14 cellular contexts compared by ENCODE assay signal in genomic region chr10:48603421-48604038, GRCh38. TPM values are rescaled to one million over a fixed set of nuclear protein-coding genes. Genes with fewer than 3 reads are reported as not detected.
DNase-seq lines count a peak whose midpoint lies in the region; ATAC-seq, FAIRE-seq and TF ChIP-seq lines count a peak whose summit lies in the region.
"Had no signal": no experiment of that assay in that cellular context is flagged by ENCODE, and none has a peak within 500 bp of the region (broad histone marks: within the 10 kb centered on the region; RNA-seq: fewer than 3 reads in every experiment).

No MANE protein-coding gene starts in this region.

- no peak for TF ChIP-seq POLR2A in endothelial cell of umbilical vein (IDR thresholded peaks at IDR 0.05; ENCODE audit: low read depth, low read length)

- peak; percentile 75 for FAIRE-seq in endothelial cell of umbilical vein (lab: Jason Lieb, UNC)

- H4K20me1 ChIP-seq in endothelial cell of umbilical vein (replicated peaks; ENCODE audit: control insufficient read depth, extremely low read depth, insufficient read depth, low read length), result no peaks in the 10 kb centered on the region

- dilution Hi-C loops in endothelial cell of umbilical vein (cut with MboI; ENCODE audit: extremely low pct_ligation_motif_present, low sequenced_read_pairs), result no loop called here

- TF ChIP-seq CTCF in endothelial cell of umbilical vein (IDR thresholded peaks at IDR 0.05; ENCODE audit: extremely low read depth in 1 of 2, insufficient read depth in 1 of 2, low read depth in 1 of 2, low read length in 2 of 2), result no peak
- TF ChIP-seq CTCF in BE2C (IDR thresholded peaks at IDR 0.05; ENCODE audit: low read depth, low read length), result no peak

- H3K9ac ChIP-seq in endothelial cell of umbilical vein (replicated peaks; ENCODE audit: extremely low read depth, insufficient read depth, low read length), result peak overlapping the region; percentile 74

- peak overlapping the region; percentile 92 for H3K4me2 ChIP-seq in endothelial cell of umbilical vein (ENCODE audit: insufficient read depth, low read length)

- DNase-seq in NCI-H2107 treated with DMSO at 0.1 percent for 48 hours (lab: John Stamatoyannopoulos, UW; ENCODE audit: unreplicated experiment) (peak; percentile 4), NCI-H2107 (lab: John Stamatoyannopoulos, UW) (no peak), NCI-H345 treated with DMSO at 0.1 percent for 48 hours (lab: John Stamatoyannopoulos, UW; ENCODE audit: unreplicated experiment) (peak; percentile 56), endothelial cell of umbilical vein (ENCODE audit: low read depth, low spot score) (no peak), skeletal muscle cell (ENCODE audit: low read depth) (no peak), BE2C (no peak)
- no peak for DNase-seq in naive thymus-derived CD4-positive, alpha-beta T cell
- no peak for DNase-seq in activated CD4-positive, alpha-beta T cell treated with anti-CD3 and anti-CD28 coated beads, Interleukin-2, amount 50 U/mL, for 4 hours
- DNase-seq: 8988T, DMS79, NCI-H1694 had no signal

- intact Hi-C loops in endothelial cell of umbilical vein (cut with micrococcal nuclease), result loop anchor here (2.0 kb wide), 1 partner anchor 15 kb away; no protein-coding TSS in a partner anchor
- intact Hi-C loops in naive thymus-derived CD4-positive, alpha-beta T cell (cut with micrococcal nuclease), result no loop called here

- POLR2A ChIA-PET in endothelial cell of umbilical vein (lab: Charles Lee), result no interaction called here
- POLR2A ChIA-PET in naive thymus-derived CD4-positive, alpha-beta T cell (lab: Charles Lee), result no interaction called here

- H3K9me3 Mint-ChIP-seq in naive thymus-derived CD4-positive, alpha-beta T cell, result no peaks in the 10 kb centered on the region
- H3K9me3 Mint-ChIP-seq: stimulated activated naive CD8-positive, alpha-beta T cell treated with anti-CD3 and anti-CD28 coated beads, Interleukin-15, Interleukin-2, amounts not matched to agents 100 ng/mL and 50 ng/mL, for 24 hours had no signal

- H3K4me1 ChIP-seq in endothelial cell of umbilical vein (ENCODE audit: control insufficient read depth, extremely low read depth, insufficient read depth, low read length) (peaks cover 66% of the 10 kb centered on the region), BE2C (no peaks in the 10 kb centered on the region)
- H3K4me1 ChIP-seq in naive thymus-derived CD4-positive, alpha-beta T cell (ENCODE audit: control insufficient read depth in 2 of 2, insufficient read depth in 2 of 2, low read length in 2 of 2), result no peaks in the 10 kb centered on the region

- no peaks in the 10 kb centered on the region for H3K9me1 ChIP-seq in endothelial cell of umbilical vein (replicated peaks; ENCODE audit: control insufficient read depth, extremely low read depth, insufficient read depth, low read length)

- H3K4me1 Mint-ChIP-seq in naive thymus-derived CD4-positive, alpha-beta T cell, result peaks cover 0 to 6% (median 5%) of the 10 kb centered on the region in 7 donors

- H3K27me3 Mint-ChIP-seq in naive thymus-derived CD4-positive, alpha-beta T cell, result peaks cover 27 to 54% (median 32%) of the 10 kb centered on the region in 5 donors

- H3K4me3 ChIP-seq in endothelial cell of umbilical vein (replicated peaks in 1 of 3; ENCODE audit: insufficient read depth in 1 of 3, low read depth in 1 of 3, low read length in 3 of 3) (peak overlapping the region; percentile 51 to 88 (median 79)), skeletal muscle cell (ENCODE audit: low read depth, low read length) (peak overlapping the region; percentile 85), BE2C (ENCODE audit: low read depth, low read length) (no peak overlapping the region)
- H3K4me3 ChIP-seq in naive thymus-derived CD4-positive, alpha-beta T cell (ENCODE audit: low read length), result no peak overlapping the region

- peaks cover 69% of the 10 kb centered on the region for H3K79me2 ChIP-seq in endothelial cell of umbilical vein (ENCODE audit: control insufficient read depth, insufficient read depth, low read length)

- no TSS peak for BruUV-seq in endothelial cell of umbilical vein (replicated peaks; lab: Mats Ljungman, UMichigan)

- peak overlapping the region; percentile 62 for H3K27ac ChIP-seq in endothelial cell of umbilical vein (ENCODE audit: insufficient read depth, low read depth, low read length)
- H3K27ac ChIP-seq in naive thymus-derived CD4-positive, alpha-beta T cell (ENCODE audit: low read depth, low read length), result no peak overlapping the region
- H3K27ac ChIP-seq: adrenal gland had no signal

- H3K36me3 Mint-ChIP-seq in naive thymus-derived CD4-positive, alpha-beta T cell, result no peaks in the 10 kb centered on the region

- no peak overlapping the region for H3K4me3 Mint-ChIP-seq in naive thymus-derived CD4-positive, alpha-beta T cell
- H3K4me3 Mint-ChIP-seq: stimulated activated naive CD8-positive, alpha-beta T cell treated with anti-CD3 and anti-CD28 coated beads, Interleukin-15, Interleukin-2, amounts not matched to agents 100 ng/mL and 50 ng/mL, for 24 hours had no signal

- H3K36me3 ChIP-seq in endothelial cell of umbilical vein (ENCODE audit: control insufficient read depth in 2 of 2, extremely low read depth in 1 of 2, insufficient read depth in 2 of 2, low read length in 2 of 2) (no peaks in the 10 kb centered on the region), BE2C (no peaks in the 10 kb centered on the region)
- no peaks in the 10 kb centered on the region for H3K36me3 ChIP-seq in naive thymus-derived CD4-positive, alpha-beta T cell (ENCODE audit: control insufficient read depth in 2 of 3, insufficient read depth in 3 of 3, low read length in 3 of 3)
- H3K36me3 ChIP-seq: adrenal gland had no signal

- H2AFZ ChIP-seq in endothelial cell of umbilical vein (ENCODE audit: low read depth, low read length), result no peak overlapping the region

- ATAC-seq in naive thymus-derived CD4-positive, alpha-beta T cell, result no peak

- no peaks in the 10 kb centered on the region for H3K27me3 ChIP-seq in endothelial cell of umbilical vein (ENCODE audit: control insufficient read depth in 2 of 2, insufficient read depth in 2 of 2, low read length in 2 of 2)
- H3K27me3 ChIP-seq in naive thymus-derived CD4-positive, alpha-beta T cell (ENCODE audit: control insufficient read depth in 2 of 2, insufficient read depth in 2 of 2, low read length in 2 of 2), result no peaks in the 10 kb centered on the region
- peaks cover 5% of the 10 kb centered on the region; the same call in 1 of the 2 replicates for H3K27me3 ChIP-seq in BE2C
- H3K27me3 ChIP-seq: adrenal gland had no signal

- no peak overlapping the region for H3K27ac Mint-ChIP-seq in naive thymus-derived CD4-positive, alpha-beta T cell
- H3K27ac Mint-ChIP-seq: stimulated activated naive CD8-positive, alpha-beta T cell treated with anti-CD3 and anti-CD28 coated beads, Interleukin-15, Interleukin-2, amounts not matched to agents 100 ng/mL and 50 ng/mL, for 24 hours had no signal

- H3K9me3 ChIP-seq in endothelial cell of umbilical vein (replicated peaks; ENCODE audit: control insufficient read depth, insufficient read depth, low read length) (no peaks in the 10 kb centered on the region), BE2C (no peaks in the 10 kb centered on the region)
- no peaks in the 10 kb centered on the region for H3K9me3 ChIP-seq in naive thymus-derived CD4-positive, alpha-beta T cell (ENCODE audit: control insufficient read depth in 2 of 3, low read length in 3 of 3)
- H3K9me3 ChIP-seq: adrenal gland had no signal

- CTCF ChIA-PET in endothelial cell of umbilical vein (lab: Charles Lee), result interaction anchor here (0.6 to 9.1 kb wide), 8 partner anchors 8 to 241 kb away, joined by 3 to 251 read pairs (median 4); no protein-coding TSS in a partner anchor
- CTCF ChIA-PET in naive thymus-derived CD4-positive, alpha-beta T cell (lab: Charles Lee), result no interaction called here

TF ChIP-seq in endothelial cell of umbilical vein, 7 proteins besides CTCF, POLR2A, EP300 and RAD21:
- TF ChIP-seq, protein P1, sequence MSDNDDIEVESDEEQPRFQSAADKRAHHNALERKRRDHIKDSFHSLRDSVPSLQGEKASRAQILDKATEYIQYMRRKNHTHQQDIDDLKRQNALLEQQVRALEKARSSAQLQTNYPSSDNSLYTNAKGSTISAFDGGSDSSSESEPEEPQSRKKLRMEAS (IDR thresholded peaks at IDR 0.05; ENCODE audit: insufficient read depth, insufficient read length), result no peak
- no peak for TF ChIP-seq JUN (IDR thresholded peaks at IDR 0.05; ENCODE audit: borderline replicate concordance, insufficient read depth, insufficient read length, low read depth)
- no peak for TF ChIP-seq EZH2 (IDR thresholded peaks at IDR 0.05; ENCODE audit: borderline replicate concordance, low read depth, low read length, severe bottlenecking)
- TF ChIP-seq POLR2AphosphoS5 (IDR thresholded peaks at IDR 0.05; ENCODE audit: insufficient read depth, low read depth, low read length), result no peak
- TF ChIP-seq FOS (IDR thresholded peaks at IDR 0.05; ENCODE audit: borderline replicate concordance, insufficient read depth, low read length), result no peak
- no peak for TF ChIP-seq MYC (IDR thresholded peaks at IDR 0.05; ENCODE audit: low read depth, low read length)
- no peak for TF ChIP-seq GATA2 (IDR thresholded peaks at IDR 0.05; ENCODE audit: insufficient read depth, insufficient read length, low read depth, low read length)

RNA-seq across cellular contexts. Expression of gene ARHGAP22, which starts 1.3 kb away (rescaled TPM):
- total RNA-seq in endothelial cell of umbilical vein, result 48.6 and 50.3 TPM in 2 replicates
- polyA plus RNA-seq in endothelial cell of umbilical vein, result 8.0 and 8.6 TPM in 2 replicates
- 10.2 and 10.4 TPM in 2 replicates for polyA plus RNA-seq in endothelial cell of umbilical vein (2011; cell fraction: cytosol; rRNA removed)
- 33.5 and 38.8 TPM in 2 replicates for polyA plus RNA-seq in endothelial cell of umbilical vein (2011; cell fraction: nucleus; rRNA removed)
- 56.6 and 69.1 TPM in 2 replicates for polyA plus RNA-seq in endothelial cell of umbilical vein (2012)
- polyA minus RNA-seq in endothelial cell of umbilical vein, result 23.0 and 28.5 TPM in 2 replicates
- polyA minus RNA-seq in endothelial cell of umbilical vein (2011; cell fraction: cytosol; rRNA and poly(A)+ RNA removed), result not detected
- 47.4 and 50.7 TPM in 2 replicates for polyA minus RNA-seq in endothelial cell of umbilical vein (2011; cell fraction: nucleus; rRNA and poly(A)+ RNA removed)
- 1 to 10 TPM in 2 of 5 experiments, under 1 TPM in 2, not detected in 1; 0.37 to 2.9 (median 1.1) TPM for total RNA-seq in naive thymus-derived CD4-positive, alpha-beta T cell
- not detected for polyA plus RNA-seq in naive thymus-derived CD4-positive, alpha-beta T cell
- 5.8 TPM for polyA plus RNA-seq in BE2C (2012; ENCODE audit: insufficient read depth, insufficient read length, low read depth)
- total RNA-seq: T-helper 1 cell treated with Interleukin-12 subunit alpha and Interleukin-12 subunit beta and Interleukin-4 antibody, amounts not matched to agents 30 ng/mL and 1 ng/mL, for 36 hours had no signal

Comparison
In these comparisons a context has a peak if more than half of its experiments do, and no peak if none do; other contexts are left out.
1. DNase-seq: peak in NCI-H2107 treated with DMSO at 0.1 percent for 48 hours (single experiment) and NCI-H345 treated with DMSO at 0.1 percent for 48 hours (single experiment); none in NCI-H2107 (single experiment), endothelial cell of umbilical vein (single experiment), skeletal muscle cell (single experiment), naive thymus-derived CD4-positive, alpha-beta T cell (0 of 9), activated CD4-positive, alpha-beta T cell treated with anti-CD3 and anti-CD28 coated beads, Interleukin-2, amount 50 U/mL, for 4 hours (0 of 2) and BE2C (single experiment).
2. H3K4me3 ChIP-seq: peak in endothelial cell of umbilical vein (3 of 3) and skeletal muscle cell (single experiment); none in naive thymus-derived CD4-positive, alpha-beta T cell (single experiment) and BE2C (single experiment).
3. RNA of gene ARHGAP22, which starts 1.3 kb away (total RNA-seq): 48.6 to 50.3 TPM in endothelial cell of umbilical vein; 0.37 to 2.9 TPM in naive thymus-derived CD4-positive, alpha-beta T cell; every median in the first group is over 10 times any median in the second.